Comparison of ENCODE assay signal across 24 cellular contexts in genomic region chr5:103005276-103005675, GRCh38.
DNase-seq lines count a peak whose midpoint lies in the region; TF ChIP-seq lines count a peak whose summit lies in the region.
"Had no signal": no experiment of that assay in that cellular context is flagged by ENCODE, and none has a peak within 500 bp of the region (broad histone marks: within the 10 kb centered on the region; RNA-seq: fewer than 3 reads in every experiment).

No MANE protein-coding gene starts in this region.

- H3K4me3 ChIP-seq in mammary epithelial cell (replicated peaks in 1 of 3; ENCODE audit: insufficient read depth in 1 of 3, low read depth in 2 of 3, low read length in 3 of 3) (no peak overlapping the region), trophoblast cell (ENCODE audit: low read depth, low read length) (no peak overlapping the region), neuronal stem cell (ENCODE audit: low read length in 2 of 2) (no peak overlapping the region)
- H3K4me3 ChIP-seq: BLaER1, GM12878 had no signal

- no peak overlapping the region for H4K12ac ChIP-seq in trophoblast cell (ENCODE audit: low read depth, low read length)

- DNase-seq in MCF 10A (ENCODE audit: unreplicated experiment) (no peak), mammary epithelial cell (no peak), NCI-H82 treated with DMSO at 0.1 percent for 48 hours (lab: John Stamatoyannopoulos, UW; ENCODE audit: unreplicated experiment) (peak; percentile 6), trophoblast cell (peak; percentile 63 to 76), activated gamma-delta T cell treated with Interleukin-2 at 50 U/mL for 16 hours (no peak), neuronal stem cell (ENCODE audit: low spot score) (no peak)
- DNase-seq: 8988T; ACHN; BE2C; C1 segment of cervical spinal cord; CD4-positive, alpha-beta memory T cell; CD4-positive, CD25-positive, alpha-beta regulatory T cell; CD8-positive, alpha-beta memory T cell; COR-L47; DMS 273 treated with DMSO at 0.1 percent for 48 hours; DMS153; DMS53; DMS79; DND-41; EL; GDM1 had no signal

- H3K27ac ChIP-seq in mammary epithelial cell (ENCODE audit: insufficient read depth, low read depth, low read length) (no peak overlapping the region), trophoblast cell (ENCODE audit: low read depth, low read length) (no peak overlapping the region), neuronal stem cell (replicated peaks; ENCODE audit: low read length) (no peak overlapping the region)
- H3K27ac ChIP-seq: BLaER1 had no signal

- H3K9me3 Mint-ChIP-seq in MCF 10A (ENCODE audit: unreplicated experiment), result no peaks in the 10 kb centered on the region
- H3K9me3 Mint-ChIP-seq: CD4-positive, alpha-beta memory T cell; CD4-positive, CD25-positive, alpha-beta regulatory T cell had no signal

- H3K4me2 ChIP-seq in mammary epithelial cell (ENCODE audit: insufficient read depth, low read depth, low read length) (no peak overlapping the region), trophoblast cell (ENCODE audit: low read length) (no peak overlapping the region), neuronal stem cell (ENCODE audit: insufficient read depth, low read length, poor library complexity, severe bottlenecking) (no peak overlapping the region)
- H3K4me2 ChIP-seq: BLaER1 had no signal

- H3K36me3 ChIP-seq in mammary epithelial cell (ENCODE audit: insufficient read depth, low read length), result peaks cover 9% of the 10 kb centered on the region
- H3K36me3 ChIP-seq in trophoblast cell (ENCODE audit: control insufficient read depth in 1 of 2, insufficient read depth in 2 of 2, low read length in 2 of 2), result no peaks in the 10 kb centered on the region
- H3K36me3 ChIP-seq in neuronal stem cell (replicated peaks in 1 of 2; ENCODE audit: control insufficient read depth in 2 of 2, insufficient read depth in 2 of 2, low read length in 2 of 2), result peaks cover 0 to 55% of the 10 kb centered on the region in 2 donors

- no TSS peak for BruUV-seq in MCF 10A (replicated peaks; lab: Mats Ljungman, UMichigan)
- no TSS peak for BruUV-seq in mammary epithelial cell (replicated peaks; lab: Mats Ljungman, UMichigan)

- no peaks in the 10 kb centered on the region for H3K79me1 ChIP-seq in trophoblast cell (ENCODE audit: low read length)
- H3K79me1 ChIP-seq in neuronal stem cell (ENCODE audit: low read depth, low read length), result no peaks in the 10 kb centered on the region

- H3K4me1 Mint-ChIP-seq in MCF 10A (ENCODE audit: insufficient read depth, unreplicated experiment), result no peaks in the 10 kb centered on the region
- H3K4me1 Mint-ChIP-seq: CD14-positive monocyte; CD4-positive, alpha-beta memory T cell; CD8-positive, alpha-beta memory T cell had no signal

- TF ChIP-seq CTCF in MCF 10A (IDR thresholded peaks at IDR 0.05; ENCODE audit: unreplicated experiment) (no peak), mammary epithelial cell (conservative IDR thresholded peaks at IDR 0.05 in 1 of 2, IDR thresholded peaks at IDR 0.05 in 1 of 2; ENCODE audit: extremely low read depth in 1 of 2, insufficient read depth in 1 of 2, low read depth in 1 of 2, low read length in 2 of 2) (no peak)

- no peak overlapping the region for H3K14ac ChIP-seq in trophoblast cell (ENCODE audit: low read length)
- H3K14ac ChIP-seq in neuronal stem cell (ENCODE audit: low read length), result no peak overlapping the region

- peak overlapping the region; percentile 54 for H3K27ac Mint-ChIP-seq in MCF 10A (ENCODE audit: low read depth, unreplicated experiment)
- H3K27ac Mint-ChIP-seq: CD4-positive, alpha-beta memory T cell; CD4-positive, CD25-positive, alpha-beta regulatory T cell; CD8-positive, alpha-beta memory T cell had no signal

- CTCF ChIA-PET in MCF 10A (lab: Yijun Ruan, JAX) (no interaction called here), mammary epithelial cell (lab: Charles Lee; ENCODE audit: low non-redundant PET) (no interaction called here)

- no peak overlapping the region for H2BK120ac ChIP-seq in trophoblast cell (ENCODE audit: insufficient read depth, low read length, poor library complexity)
- no peak overlapping the region for H2BK120ac ChIP-seq in neuronal stem cell (ENCODE audit: low read depth, low read length)

- H3K79me2 ChIP-seq in mammary epithelial cell (ENCODE audit: insufficient read depth, low read length) (no peaks in the 10 kb centered on the region), trophoblast cell (ENCODE audit: control insufficient read depth, insufficient read depth, low read length, poor library complexity) (no peaks in the 10 kb centered on the region)

- H2BK12ac ChIP-seq in trophoblast cell (ENCODE audit: low read length) (no peak overlapping the region), neuronal stem cell (ENCODE audit: low read length) (no peak overlapping the region)

- no peak overlapping the region for H3K4me3 Mint-ChIP-seq in MCF 10A (ENCODE audit: unreplicated experiment)
- H3K4me3 Mint-ChIP-seq: CD14-positive monocyte; CD4-positive, alpha-beta memory T cell; CD4-positive, CD25-positive, alpha-beta regulatory T cell; CD8-positive, alpha-beta memory T cell had no signal

- H3K27me3 Mint-ChIP-seq in MCF 10A (ENCODE audit: insufficient read depth, unreplicated experiment), result no peaks in the 10 kb centered on the region
- H3K27me3 Mint-ChIP-seq: CD4-positive, alpha-beta memory T cell; CD4-positive, CD25-positive, alpha-beta regulatory T cell; CD8-positive, alpha-beta memory T cell had no signal

- H3K23ac ChIP-seq in trophoblast cell (ENCODE audit: low read length) (no peak overlapping the region), neuronal stem cell (ENCODE audit: low read depth, low read length, poor library complexity) (no peak overlapping the region)

- no peak overlapping the region for H4K8ac ChIP-seq in trophoblast cell (ENCODE audit: low read depth, low read length)
- H4K8ac ChIP-seq in neuronal stem cell (ENCODE audit: low read depth, low read length), result no peak overlapping the region

- H4K91ac ChIP-seq in trophoblast cell (ENCODE audit: low read depth, low read length) (no peak overlapping the region), neuronal stem cell (ENCODE audit: low read depth, low read length, poor library complexity) (no peak overlapping the region)

- H3K9ac ChIP-seq in mammary epithelial cell (ENCODE audit: insufficient read depth, low read length), result no peak overlapping the region
- H3K9ac ChIP-seq in trophoblast cell (ENCODE audit: low read length), result no peak overlapping the region
- no peak overlapping the region for H3K9ac ChIP-seq in neuronal stem cell (ENCODE audit: low read depth, low read length, poor library complexity)
- H3K9ac ChIP-seq: BLaER1 had no signal

- no peaks in the 10 kb centered on the region for H4K20me1 ChIP-seq in mammary epithelial cell (ENCODE audit: insufficient read depth, low read length)
- H4K20me1 ChIP-seq: BLaER1 had no signal

- dilution Hi-C loops in mammary epithelial cell (cut with HindIII; ENCODE audit: low sequenced_read_pairs), result no loop called here

- no peaks in the 10 kb centered on the region for H3K27me3 ChIP-seq in mammary epithelial cell (ENCODE audit: insufficient read depth, low read length)
- H3K27me3 ChIP-seq in trophoblast cell (ENCODE audit: insufficient read depth, low read length), result no peaks in the 10 kb centered on the region
- H3K27me3 ChIP-seq in neuronal stem cell (ENCODE audit: control insufficient read depth in 3 of 3, insufficient read depth in 3 of 3, low read depth in 1 of 3, low read length in 3 of 3), result no peaks in the 10 kb centered on the region
- H3K27me3 ChIP-seq: BE2C, BLaER1 had no signal

- peaks cover 4% of the 10 kb centered on the region for H3K4me1 ChIP-seq in mammary epithelial cell (ENCODE audit: insufficient read depth, low read length)
- H3K4me1 ChIP-seq in trophoblast cell (ENCODE audit: control insufficient read depth in 1 of 2, insufficient read depth in 2 of 2, low read length in 2 of 2), result no peaks in the 10 kb centered on the region
- H3K4me1 ChIP-seq in neuronal stem cell (ENCODE audit: control insufficient read depth in 2 of 2, insufficient read depth in 1 of 2, low read depth in 1 of 2, low read length in 2 of 2), result no peaks in the 10 kb centered on the region
- H3K4me1 ChIP-seq: BE2C, BLaER1 had no signal

- intact Hi-C loops in MCF 10A (cut with micrococcal nuclease) (no loop called here), mammary epithelial cell (cut with micrococcal nuclease) (no loop called here)

- POLR2A ChIA-PET in MCF 10A (lab: Yijun Ruan, JAX), result no interaction called here

- H3K4ac ChIP-seq in trophoblast cell (ENCODE audit: low read depth, low read length), result no peak overlapping the region
- H3K4ac ChIP-seq in neuronal stem cell (ENCODE audit: low read length), result no peak overlapping the region

- H3K18ac ChIP-seq in trophoblast cell (ENCODE audit: low read length) (no peak overlapping the region), neuronal stem cell (ENCODE audit: low read length) (no peak overlapping the region)

- in situ Hi-C loops in mammary epithelial cell (cut with MboI; ENCODE audit: low sequenced_read_pairs in 2 of 2), result no loop called here

- H2AFZ ChIP-seq in mammary epithelial cell (ENCODE audit: low read depth, low read length) (no peak overlapping the region), trophoblast cell (ENCODE audit: insufficient read depth, low read length, poor library complexity) (no peak overlapping the region), neuronal stem cell (ENCODE audit: low read length) (no peak overlapping the region)

- H3K36me3 Mint-ChIP-seq in MCF 10A (ENCODE audit: insufficient read depth, unreplicated experiment), result no peaks in the 10 kb centered on the region

- no peaks in the 10 kb centered on the region for H3K9me3 ChIP-seq in mammary epithelial cell (replicated peaks; ENCODE audit: insufficient read depth, low read length)
- no peaks in the 10 kb centered on the region for H3K9me3 ChIP-seq in trophoblast cell (ENCODE audit: insufficient read depth, low read depth, low read length)
- H3K9me3 ChIP-seq in neuronal stem cell (replicated peaks in 1 of 2; ENCODE audit: control insufficient read depth in 2 of 2, insufficient read depth in 1 of 2, low read depth in 1 of 2, low read length in 2 of 2), result no peaks in the 10 kb centered on the region
- H3K9me3 ChIP-seq: BE2C, BLaER1 had no signal

- H2AK5ac ChIP-seq in trophoblast cell (ENCODE audit: low read length) (no peak overlapping the region), neuronal stem cell (ENCODE audit: low read depth, low read length) (no peak overlapping the region)

- H2BK15ac ChIP-seq in neuronal stem cell (ENCODE audit: low read length), result no peak overlapping the region

- H2BK5ac ChIP-seq in trophoblast cell (ENCODE audit: low read depth, low read length, poor library complexity) (no peak overlapping the region), neuronal stem cell (ENCODE audit: low read length) (no peak overlapping the region)

Comparison
In these comparisons a context has a peak if more than half of its experiments do, and no peak if none do; other contexts are left out.
1. DNase-seq: peak in NCI-H82 treated with DMSO at 0.1 percent for 48 hours (single experiment) and trophoblast cell (2 of 2); none in MCF 10A (single experiment), mammary epithelial cell (single experiment), activated gamma-delta T cell treated with Interleukin-2 at 50 U/mL for 16 hours (single experiment) and neuronal stem cell (single experiment).